Comparison of ENCODE assay signal across 20 cellular contexts in the genomic region with DNA sequence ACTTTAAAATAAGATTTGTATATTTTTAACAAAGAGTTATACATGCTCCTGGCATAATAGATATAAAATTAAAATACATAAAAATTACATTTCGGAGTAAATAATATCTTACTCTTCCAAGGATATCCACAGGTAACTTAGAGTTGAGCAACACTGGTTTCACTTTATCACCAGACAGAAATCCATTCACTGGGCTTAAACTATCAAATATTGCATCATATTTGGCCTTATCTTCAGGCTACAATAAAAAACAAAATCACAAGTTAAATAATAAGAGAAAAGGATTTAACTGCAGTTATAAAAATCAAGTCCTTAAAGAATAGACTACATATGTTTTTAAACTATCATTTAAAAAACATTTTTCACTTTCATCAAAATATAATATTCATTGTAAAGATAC. TPM values are rescaled to one million over a fixed set of nuclear protein-coding genes. Genes with fewer than 3 reads are reported as not detected.
A peak's percentile ranks its signal among the peaks of the same experiment; 100 is the strongest.
DNase-seq lines count a peak whose midpoint lies in the region; ATAC-seq, FAIRE-seq and TF ChIP-seq lines count a peak whose summit lies in the region.
"Had no signal": no experiment of that assay in that cellular context is flagged by ENCODE, and none has a peak within 500 bp of the region (broad histone marks: within the 10 kb centered on the region; RNA-seq: fewer than 3 reads in every experiment).

No MANE protein-coding gene starts in this region.

- H2AFZ ChIP-seq in IMR-90 (replicated peaks; ENCODE audit: low read length, poor library complexity) (no peak overlapping the region), K562 (ENCODE audit: low read depth, low read length) (no peak overlapping the region), PC-3 (ENCODE audit: low read length) (no peak overlapping the region)

- FAIRE-seq in K562 (lab: Jason Lieb, UNC) = no peak
- FAIRE-seq: A549, GM12891, GM18507 had no signal

- no peak overlapping the region for H3K4me3 ChIP-seq in IMR-90 (ENCODE audit: insufficient read depth, low read depth, low read length)
- no peak overlapping the region for H3K4me3 ChIP-seq in K562
- H3K4me3 ChIP-seq in uterus = no peak overlapping the region
- H3K4me3 ChIP-seq in PC-3 (ENCODE audit: low read length) = no peak overlapping the region
- H3K4me3 ChIP-seq: A549 had no signal

- H3K27ac ChIP-seq in IMR-90 (ENCODE audit: insufficient read depth, low read length) (no peak overlapping the region), K562 (ENCODE audit: extremely low read depth, low read depth, low read length) (no peak overlapping the region), uterus (peak overlapping the region; percentile 25 to 32), PC-3 (ENCODE audit: low read length) (no peak overlapping the region)
- H3K27ac ChIP-seq: A549 had no signal

- in situ Hi-C loops in IMR-90 (cut with MboI; ENCODE audit: low sequenced_read_pairs) = no loop called here
- in situ Hi-C loops in K562 (cut with MboI) = no loop called here

- H2BK5ac ChIP-seq in IMR-90 (ENCODE audit: low read depth, low read length, poor library complexity, severe bottlenecking) = no peak overlapping the region

- BruUV-seq in IMR-90 (replicated peaks; lab: Mats Ljungman, UMichigan) (no TSS peak), K562 (replicated peaks; lab: Mats Ljungman, UMichigan) (no TSS peak), PC-3 (replicated peaks; lab: Mats Ljungman, UMichigan) (no TSS peak)

- dilution Hi-C loops in IMR-90 (cut with HindIII; ENCODE audit: low sequenced_read_pairs, unreplicated experiment) = no loop called here

- no peaks in the 10 kb centered on the region for H3F3A ChIP-seq in PC-3 (ENCODE audit: low read length, unreplicated experiment)

- H3K79me2 ChIP-seq in K562 (ENCODE audit: control insufficient read depth, insufficient read depth, low read length) = no peaks in the 10 kb centered on the region
- H3K79me2 ChIP-seq in PC-3 (ENCODE audit: low read length) = no peaks in the 10 kb centered on the region

- no peaks in the 10 kb centered on the region for H4K20me1 ChIP-seq in IMR-90 (ENCODE audit: insufficient read depth, low read length)
- no peaks in the 10 kb centered on the region for H4K20me1 ChIP-seq in K562 (replicated peaks; ENCODE audit: control insufficient read depth, insufficient read depth, low read length)
- no peaks in the 10 kb centered on the region for H4K20me1 ChIP-seq in PC-3 (ENCODE audit: low read length)

- ATAC-seq in IMR-90 (ENCODE audit: low read depth) (no peak), K562 (no peak), left lobe of liver (peak; percentile 85), PC-3 (no peak), GM18868 (IDR thresholded peaks at IDR 0.05; ENCODE audit: unreplicated experiment) (no peak)
- ATAC-seq: A549; CD8-positive, alpha-beta T cell had no signal

- no peak for TF ChIP-seq RAD21 in IMR-90 (IDR thresholded peaks at IDR 0.05; ENCODE audit: low read length)
- TF ChIP-seq RAD21 in K562 (CRISPR knock-in tag; conservative IDR thresholded peaks at IDR 0.05 in 1 of 2, IDR thresholded peaks at IDR 0.05 in 1 of 2) = no peak

- intact Hi-C loops in IMR-90 (cut with micrococcal nuclease) = loop anchor here (5.0 kb wide), 1 partner anchor 36 kb away; no protein-coding TSS in a partner anchor
- intact Hi-C loops in K562 (cut with micrococcal nuclease) = no loop called here
- intact Hi-C loops in uterus (cut with DNase I; ENCODE audit: low total_unique reads) = no loop called here
- intact Hi-C loops in PC-3 (cut with micrococcal nuclease) = no loop called here
- intact Hi-C loops in posterior vena cava (cut with DNase I) = loop anchor here in 1 of 2 donors (10.0 kb wide), 1 partner anchor 71 kb away; no protein-coding TSS in a partner anchor

- no peak overlapping the region for H3K56ac ChIP-seq in IMR-90 (ENCODE audit: extremely low read depth, insufficient read depth, low read length)

- POLR2A ChIA-PET in IMR-90 (lab: Charles Lee; ENCODE audit: unreplicated experiment) = no interaction called here
- POLR2A ChIA-PET in K562 (lab: Yijun Ruan, JAX) = interaction anchor here (0.6 to 1.4 kb wide), 4 partner anchors 8 to 132 kb away, joined by 3 read pairs; no protein-coding TSS in a partner anchor
- POLR2A ChIA-PET in PC-3 (lab: Charles Lee; ENCODE audit: unreplicated experiment) = no interaction called here

- H4K91ac ChIP-seq in IMR-90 (ENCODE audit: insufficient read depth, low read depth, low read length) = no peak overlapping the region

- no peak for TF ChIP-seq EP300 in K562 (IDR thresholded peaks at IDR 0.05; ENCODE audit: low read length)

- peaks cover 12% of the 10 kb centered on the region for H3K36me3 ChIP-seq in IMR-90 (ENCODE audit: control insufficient read depth, insufficient read depth, low read length)
- H3K36me3 ChIP-seq in K562 (ENCODE audit: control insufficient read depth, insufficient read depth, low read length) = peaks cover 49% of the 10 kb centered on the region; the same call in 1 of the 3 replicates
- no peaks in the 10 kb centered on the region for H3K36me3 ChIP-seq in uterus
- peaks cover 18% of the 10 kb centered on the region; the same call in 1 of the 2 replicates for H3K36me3 ChIP-seq in PC-3 (ENCODE audit: low read depth, low read length)

- H3K4me1 ChIP-seq in IMR-90 (ENCODE audit: control insufficient read depth, insufficient read depth, low read length) = no peaks in the 10 kb centered on the region
- no peaks in the 10 kb centered on the region for H3K4me1 ChIP-seq in K562 (replicated peaks in 1 of 2; ENCODE audit: control insufficient read depth in 2 of 2, insufficient read depth in 2 of 2, low read length in 2 of 2)
- no peaks in the 10 kb centered on the region for H3K4me1 ChIP-seq in uterus
- H3K4me1 ChIP-seq in PC-3 (ENCODE audit: insufficient read depth, low read length) = no peaks in the 10 kb centered on the region

- no CpG with 5 or more reads among the region's 1 CpG for WGBS in IMR-90 (ENCODE audit: extremely low coverage in 2 of 2, insufficient read length in 1 of 2), 2 experiments
- 78% methylated on average over 1 of the region's 1 CpG for WGBS in K562 (ENCODE audit: insufficient coverage, low coverage, missing lambda C conversion rate)

- H3K9ac ChIP-seq in IMR-90 (ENCODE audit: low read depth, low read length) = no peak overlapping the region
- no peak overlapping the region for H3K9ac ChIP-seq in K562 (ENCODE audit: insufficient read depth in 1 of 2, low read depth in 2 of 2, low read length in 2 of 2)
- no peak overlapping the region for H3K9ac ChIP-seq in PC-3 (ENCODE audit: low read length)
- H3K9ac ChIP-seq: SK-N-SH had no signal

- TF ChIP-seq POLR2A in IMR-90 (IDR thresholded peaks at IDR 0.05; ENCODE audit: low read depth, low read length) = no peak
- no peak for TF ChIP-seq POLR2A in K562 (conservative IDR thresholded peaks at IDR 0.05)
- no peak for TF ChIP-seq POLR2A in uterus (IDR thresholded peaks at IDR 0.05)

- H3K9me1 ChIP-seq in IMR-90 (ENCODE audit: insufficient read depth, low read length) (no peaks in the 10 kb centered on the region), K562 (ENCODE audit: control insufficient read depth, insufficient read depth, low read length) (no peaks in the 10 kb centered on the region)

- no peak overlapping the region for H3K14ac ChIP-seq in IMR-90 (replicated peaks; ENCODE audit: low read depth, low read length)

- TF ChIP-seq CTCF in IMR-90 (conservative IDR thresholded peaks at IDR 0.05; ENCODE audit: low read depth, low read length) = no peak
- no peak for TF ChIP-seq CTCF in K562 (IDR thresholded peaks at IDR 0.05 in 2 of 3, conservative IDR thresholded peaks at IDR 0.05 in 1 of 3; ENCODE audit: insufficient read depth in 2 of 3, low read depth in 1 of 3, low read length in 3 of 3)
- no peak for TF ChIP-seq CTCF in uterus (IDR thresholded peaks at IDR 0.05)
- no peak for TF ChIP-seq CTCF in PC-3 (conservative IDR thresholded peaks at IDR 0.05; ENCODE audit: low read depth, low read length)

- H3K27me3 ChIP-seq in IMR-90 (ENCODE audit: control insufficient read depth, insufficient read depth, low read length) = no peaks in the 10 kb centered on the region
- no peaks in the 10 kb centered on the region for H3K27me3 ChIP-seq in K562 (ENCODE audit: control insufficient read depth in 2 of 2, insufficient read depth in 2 of 2, low read length in 2 of 2)
- no peaks in the 10 kb centered on the region for H3K27me3 ChIP-seq in uterus
- H3K27me3 ChIP-seq in PC-3 (ENCODE audit: low read length) = no peaks in the 10 kb centered on the region

- CTCF ChIA-PET in IMR-90 (lab: Yijun Ruan, JAX) = interaction anchor here (0.6 kb wide), 1 partner anchor 12 kb away, joined by 11 read pairs; no protein-coding TSS in a partner anchor
- CTCF ChIA-PET in K562 (lab: Yijun Ruan, JAX; ENCODE audit: low intra/inter-chr PET ratio) = no interaction called here
- CTCF ChIA-PET in PC-3 (lab: Charles Lee) = no interaction called here

- H3K4me2 ChIP-seq in IMR-90 (ENCODE audit: low read depth, low read length) (no peak overlapping the region), K562 (ENCODE audit: insufficient read depth, low read length) (no peak overlapping the region), PC-3 (ENCODE audit: low read length) (no peak overlapping the region)
- H3K4me2 ChIP-seq: A549, SK-N-SH had no signal

- H2BK20ac ChIP-seq in IMR-90 (ENCODE audit: low read depth, low read length) = no peak overlapping the region

- H4K8ac ChIP-seq in IMR-90 (ENCODE audit: low read depth in 2 of 2, low read length in 2 of 2) = no peak overlapping the region

- no peak overlapping the region for H2AK9ac ChIP-seq in IMR-90 (replicated peaks; ENCODE audit: low read depth, low read length, poor library complexity)

- H3K4ac ChIP-seq in IMR-90 (ENCODE audit: low read depth, low read length) = no peak overlapping the region

- H2AK5ac ChIP-seq in IMR-90 (ENCODE audit: low read depth, low read length) = no peak overlapping the region

- DNase-seq in IMR-90 (no peak), K562 (ENCODE audit: extremely low read depth in 1 of 4, low spot score in 3 of 4) (no peak), left lobe of liver (ENCODE audit: low spot score) (no peak), uterus (no peak), PC-3 (no peak), posterior vena cava (ENCODE audit: low spot score) (no peak)
- DNase-seq: Calu3; CD8-positive, alpha-beta T cell; KG1; MV-4-11; NCI-H1417 treated with DMSO at 0.1 percent for 48 hours; NCI-H187 treated with DMSO at 0.1 percent for 48 hours; NCI-H2227 treated with DMSO at 0.1 percent for 48 hours; NCI-H524; Right ventricle myocardium superior; SK-N-SH had no signal

- no peak overlapping the region for H3K23ac ChIP-seq in IMR-90 (ENCODE audit: low read depth, low read length)

- no peaks in the 10 kb centered on the region for H3K9me2 ChIP-seq in PC-3 (replicated peaks; ENCODE audit: low read length)
- H3K9me2 ChIP-seq: SK-N-SH had no signal

- H4K5ac ChIP-seq in IMR-90 (ENCODE audit: low read depth, low read length) = no peak overlapping the region

- no peak overlapping the region for H2BK120ac ChIP-seq in IMR-90 (ENCODE audit: low read depth, low read length)

- H3K9me3 ChIP-seq in IMR-90 (ENCODE audit: control insufficient read depth, insufficient read depth, low read length) (no peaks in the 10 kb centered on the region), K562 (replicated peaks; ENCODE audit: control insufficient read depth, insufficient read depth, low read depth, low read length) (no peaks in the 10 kb centered on the region), uterus (no peaks in the 10 kb centered on the region), PC-3 (ENCODE audit: low read length) (no peaks in the 10 kb centered on the region)
- H3K9me3 ChIP-seq: A549, SK-N-SH had no signal

- peaks cover 2 to 4% of the 10 kb centered on the region in 2 experiments for H3K79me1 ChIP-seq in IMR-90 (ENCODE audit: low read depth in 1 of 2, low read length in 2 of 2)

- no peak overlapping the region for H2BK15ac ChIP-seq in IMR-90 (ENCODE audit: low read depth, low read length)

- no peak overlapping the region for H3K18ac ChIP-seq in IMR-90 (ENCODE audit: low read depth, low read length)

RNA-seq across cellular contexts. Expression of gene EPS15, which starts 55.5 kb away (rescaled TPM):
- total RNA-seq in IMR-90 (2012; rRNA removed) (38.0 and 47.5 TPM in 2 replicates), K562 (2014; rRNA removed) (31.0 and 31.1 TPM in 2 replicates), K562 (2014; rRNA removed; fragmentation: Illumina TruSeq; extraction: Trizol) (55.0 and 67.0 TPM in 2 replicates), K562 (2015; rRNA removed; fragmentation: Illumina TruSeq; extraction: Trizol) (43.0 and 47.7 TPM in 2 replicates), K562 (2021) (59.7 and 69.0 TPM in 2 replicates), left lobe of liver (26.1 TPM), uterus (100 to 1,000 TPM in 2 of 4 donors, 10 to 100 TPM in 2; 30.7 to 133 (median 81.1) TPM), PC-3 (2014; rRNA removed) (24.4 and 26.3 TPM in 2 replicates), posterior vena cava (10 to 100 TPM; 79.6 to 81.1 TPM)
- polyA plus RNA-seq in IMR-90 (2012; rRNA removed) (13.4 and 17.6 TPM in 2 replicates), K562 (2011; rRNA removed) (46.6 and 64.5 TPM in 2 replicates), K562 (2014; fragmentation: Illumina TruSeq; extraction: Trizol) (41.2 and 41.7 TPM in 2 replicates), K562 (2014; fragmentation: Nextera tagmentation; extraction: Ambion mirVana) (10 to 100 TPM; 23.1 to 31.6 TPM), K562 (2014; rRNA removed) (33.6 and 33.9 TPM in 2 replicates)
- 3.2 and 4.7 TPM in 2 replicates for polyA plus RNA-seq in IMR-90 (2012; cell fraction: cytosol; rRNA removed)
- 1.3 and 17.3 TPM in 2 replicates for polyA plus RNA-seq in IMR-90 (2012; cell fraction: nucleus; rRNA removed; ENCODE audit: low replicate concordance)
- total RNA-seq in K562 (2011; cell fraction: chromatin; rRNA removed; ENCODE audit: low replicate concordance) = 166 and 354 TPM in 2 replicates
- 42.5 and 54.6 TPM in 2 replicates for total RNA-seq in K562 (2011; cell fraction: nucleolus; rRNA removed)
- 102 and 104 TPM in 2 replicates for total RNA-seq in K562 (2011; cell fraction: nucleoplasm; rRNA removed)
- 12.8 and 22.2 TPM in 2 replicates for polyA plus RNA-seq in K562 (2011; cell fraction: cytosol; rRNA removed)
- 32.0 and 36.8 TPM in 2 replicates for polyA plus RNA-seq in K562 (2011; cell fraction: nucleus; rRNA removed)
- polyA plus RNA-seq in K562 (2012) = 26.7 and 38.3 TPM in 2 replicates
- polyA minus RNA-seq in K562 (2011; rRNA and poly(A)+ RNA removed) = 141 and 149 TPM in 2 replicates
- 49.4 and 55.8 TPM in 2 replicates for polyA minus RNA-seq in K562 (2011; cell fraction: cytosol; rRNA and poly(A)+ RNA removed)
- polyA minus RNA-seq in K562 (2011; cell fraction: nucleus; rRNA and poly(A)+ RNA removed) = 34.7 and 51.0 TPM in 2 replicates

Comparison
In these comparisons a context has a peak if more than half of its experiments do, and no peak if none do; other contexts are left out.
1. H3K27ac ChIP-seq: peak in uterus (2 of 2); none in IMR-90 (single experiment), K562 (single experiment) and PC-3 (single experiment).